Comparison of ENCODE assay signal across 12 cellular contexts in the genomic region with DNA sequence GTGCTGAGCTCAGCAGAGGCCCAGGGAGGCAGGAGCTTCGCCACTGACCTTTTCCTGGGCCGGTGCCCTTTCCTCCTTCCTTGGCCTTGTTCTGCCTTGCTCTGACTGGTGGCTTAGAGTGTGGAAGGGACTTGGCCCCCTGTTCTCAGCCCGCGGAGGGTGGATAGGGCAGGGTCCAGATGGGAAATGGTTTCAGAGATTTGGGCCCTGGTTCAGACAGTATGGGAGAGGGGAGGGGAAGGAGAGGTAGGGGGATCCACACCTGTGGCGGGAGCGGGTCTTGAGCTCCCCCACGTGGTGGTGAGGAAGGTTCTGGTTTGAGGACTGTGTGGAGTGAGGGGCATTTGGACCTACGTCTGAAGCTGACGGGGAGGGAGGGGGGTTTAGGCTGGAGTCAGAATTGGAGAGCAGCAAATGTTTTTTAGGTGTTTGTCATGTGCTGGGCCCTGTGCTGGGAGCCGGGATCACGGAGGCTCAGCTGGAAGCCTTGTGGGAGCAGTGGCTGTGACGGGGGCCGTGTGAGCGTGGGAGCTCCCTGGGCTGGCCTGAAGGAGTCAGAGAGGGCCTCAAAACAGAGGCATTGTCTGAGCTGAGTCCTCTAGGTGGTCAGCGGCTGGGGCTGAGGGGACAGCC. TPM values are rescaled to one million over a fixed set of nuclear protein-coding genes. Genes with fewer than 3 reads are reported as not detected.
DNase-seq lines count a peak whose midpoint lies in the region; ATAC-seq and TF ChIP-seq lines count a peak whose summit lies in the region.
"Had no signal": no experiment of that assay in that cellular context is flagged by ENCODE, and none has a peak within 500 bp of the region (broad histone marks: within the 10 kb centered on the region; RNA-seq: fewer than 3 reads in every experiment).

No MANE protein-coding gene starts in this region.

- no peak for TF ChIP-seq EP300 in transverse colon (IDR thresholded peaks at IDR 0.05; ENCODE audit: low read depth)

- peaks cover 0 to 4% of the 10 kb centered on the region in 2 donors for H3K4me1 Mint-ChIP-seq in stimulated activated naive B cell treated with anti-CD40 and anti-IgM and Interleukin-4, amounts not matched to agents 10 μg/mL and 1 μg/mL and 100 μg/mL, for 72 hours

- H3K36me3 Mint-ChIP-seq in stimulated activated naive B cell treated with anti-CD40 and anti-IgM and Interleukin-4, amounts not matched to agents 10 μg/mL and 1 μg/mL and 100 μg/mL, for 72 hours, result no peaks in the 10 kb centered on the region

- TF ChIP-seq POLR2A in transverse colon (IDR thresholded peaks at IDR 0.05), result no peak

- ATAC-seq in stimulated activated naive B cell treated with anti-CD40 and anti-IgM and Interleukin-4, amounts not matched to agents 10 μg/mL and 1 μg/mL and 100 μg/mL, for 72 hours (replicated peaks), result no peak

- in situ Hi-C loops in SK-MEL-5 (cut with HindIII; ENCODE audit: low pct_unique_long_range_greater_than_20kb, low sequenced_read_pairs) (no loop called here), HAP-1 (cut with MboI; ENCODE audit: low sequenced_read_pairs) (no loop called here), transverse colon (cut with MboI; ENCODE audit: low pct_ligation_motif_present in 1 of 4, low pct_unique_long_range_greater_than_20kb in 1 of 4, low sequenced_read_pairs in 3 of 4) (no loop called here)

- TF ChIP-seq CTCF in left ventricle myocardium inferior (IDR thresholded peaks at IDR 0.05; ENCODE audit: borderline replicate concordance) (no peak), retinal pigment epithelial cell (conservative IDR thresholded peaks at IDR 0.05; ENCODE audit: low read depth, low read length) (peak; percentile 49), transverse colon (IDR thresholded peaks at IDR 0.05) (no peak)

- H3K4me1 ChIP-seq in left ventricle myocardium inferior (peaks cover 90% of the 10 kb centered on the region), HAP-1 (no peaks in the 10 kb centered on the region), transverse colon (peaks cover 0 to 12% (median 8%) of the 10 kb centered on the region in 4 donors)

- H3K27me3 Mint-ChIP-seq in stimulated activated naive B cell treated with anti-CD40 and anti-IgM and Interleukin-4, amounts not matched to agents 10 μg/mL and 1 μg/mL and 100 μg/mL, for 72 hours, result peaks cover 8 to 19% of the 10 kb centered on the region in 2 donors
- H3K27me3 Mint-ChIP-seq: central memory CD8-positive, alpha-beta T cell had no signal

- 77 to 85% methylated on average over 3 to 13 of the region's 15 CpGs for WGBS in transverse colon (ENCODE audit: low coverage in 1 of 2), 2 donors

- no peak overlapping the region for H3K4me3 ChIP-seq in left ventricle myocardium inferior
- H3K4me3 ChIP-seq in retinal pigment epithelial cell (ENCODE audit: low read length), result no peak overlapping the region
- no peak overlapping the region for H3K4me3 ChIP-seq in HAP-1
- H3K4me3 ChIP-seq in transverse colon, result no peak overlapping the region

- H3K9me3 Mint-ChIP-seq in stimulated activated naive B cell treated with anti-CD40 and anti-IgM and Interleukin-4, amounts not matched to agents 10 μg/mL and 1 μg/mL and 100 μg/mL, for 72 hours, result no peaks in the 10 kb centered on the region
- H3K9me3 Mint-ChIP-seq: central memory CD8-positive, alpha-beta T cell had no signal

- no peak overlapping the region for H3K4me3 Mint-ChIP-seq in stimulated activated naive B cell treated with anti-CD40 and anti-IgM and Interleukin-4, amounts not matched to agents 10 μg/mL and 1 μg/mL and 100 μg/mL, for 72 hours
- H3K4me3 Mint-ChIP-seq: central memory CD8-positive, alpha-beta T cell had no signal

- H3K9me3 ChIP-seq in left ventricle myocardium inferior (replicated peaks), result no peaks in the 10 kb centered on the region
- no peaks in the 10 kb centered on the region for H3K9me3 ChIP-seq in HAP-1
- H3K9me3 ChIP-seq in transverse colon, result no peaks in the 10 kb centered on the region

- intact Hi-C loops in left ventricle myocardium inferior (cut with micrococcal nuclease) (no loop called here), transverse colon (cut with DNase I; ENCODE audit: low total_unique reads) (no loop called here)

- H3K27me3 ChIP-seq in left ventricle myocardium inferior (ENCODE audit: low read depth) (no peaks in the 10 kb centered on the region), HAP-1 (ENCODE audit: low read depth) (no peaks in the 10 kb centered on the region), transverse colon (no peaks in the 10 kb centered on the region)

- H3K27ac ChIP-seq in left ventricle myocardium inferior (replicated peaks), result peak overlapping the region; percentile 56
- H3K27ac ChIP-seq in transverse colon, result no peak overlapping the region
- H3K27ac ChIP-seq: KMS-11 had no signal

- DNase-seq in DMS 273 (lab: John Stamatoyannopoulos, UW; ENCODE audit: unreplicated experiment), result peak; percentile 29
- no peak for DNase-seq in DMS 273 treated with DMSO at 0.1 percent for 48 hours (lab: John Stamatoyannopoulos, UW)
- DNase-seq in SK-MEL-5 (ENCODE audit: low read depth, low spot score), result peak; percentile 22
- peak; percentile 10 for DNase-seq in left ventricle myocardium inferior
- DNase-seq in retinal pigment epithelial cell (ENCODE audit: low read depth), result no peak
- DNase-seq in stimulated activated naive B cell treated with anti-CD40 and anti-IgM and Interleukin-4, amounts not matched to agents 10 μg/mL and 1 μg/mL and 100 μg/mL, for 72 hours, result no peak
- no peak for DNase-seq in HAP-1 (ENCODE audit: low spot score in 2 of 2)
- DNase-seq in transverse colon, result no peak
- DNase-seq: 8988T, T1000 had no signal

- peaks cover 42% of the 10 kb centered on the region for H3K36me3 ChIP-seq in left ventricle myocardium inferior
- no peaks in the 10 kb centered on the region for H3K36me3 ChIP-seq in HAP-1 (replicated peaks)
- H3K36me3 ChIP-seq in transverse colon, result no peaks in the 10 kb centered on the region

- no peak overlapping the region for H3K27ac Mint-ChIP-seq in stimulated activated naive B cell treated with anti-CD40 and anti-IgM and Interleukin-4, amounts not matched to agents 10 μg/mL and 1 μg/mL and 100 μg/mL, for 72 hours

RNA-seq across cellular contexts. Expression of gene SHANK3, which starts 27.2 kb away (rescaled TPM):
- total RNA-seq in SK-MEL-5 (2014; rRNA removed; shearing (Covaris generic)), result 2.1 and 2.6 TPM in 2 replicates
- 9.2 and 12.1 TPM in 2 replicates for polyA plus RNA-seq in SK-MEL-5 (2015; cell fraction: cytosol; rRNA removed)
- 15.2 and 16.8 TPM in 2 replicates for polyA plus RNA-seq in SK-MEL-5 (2015; cell fraction: nucleus; rRNA removed)
- total RNA-seq in left ventricle myocardium inferior, result 23.1 TPM
- total RNA-seq in transverse colon, result 10 to 100 TPM in 1 of 4 donors, 1 to 10 TPM in 3; 2.7 to 30.3 (median 6.3) TPM

RNA-seq across cellular contexts. Expression of gene ACR, which starts 38.1 kb away (rescaled TPM):
- total RNA-seq in SK-MEL-5 (2014; rRNA removed; shearing (Covaris generic)), result not detected in 2 replicates
- not detected in 2 replicates for polyA plus RNA-seq in SK-MEL-5 (2015; cell fraction: cytosol; rRNA removed)
- polyA plus RNA-seq in SK-MEL-5 (2015; cell fraction: nucleus; rRNA removed), result not detected in 2 replicates
- 0.30 TPM for total RNA-seq in left ventricle myocardium inferior
- not detected for total RNA-seq in transverse colon

Comparison
In these comparisons a context has a peak if more than half of its experiments do, and no peak if none do; other contexts are left out.
1. DNase-seq: peak in DMS 273 (single experiment), SK-MEL-5 (single experiment) and left ventricle myocardium inferior (single experiment); none in DMS 273 treated with DMSO at 0.1 percent for 48 hours (single experiment), retinal pigment epithelial cell (single experiment), stimulated activated naive B cell treated with anti-CD40 and anti-IgM and Interleukin-4, amounts not matched to agents 10 μg/mL and 1 μg/mL and 100 μg/mL, for 72 hours (single experiment), HAP-1 (0 of 2) and transverse colon (single experiment).